ENCODE assay signal across 21 cellular contexts in the genomic region with DNA sequence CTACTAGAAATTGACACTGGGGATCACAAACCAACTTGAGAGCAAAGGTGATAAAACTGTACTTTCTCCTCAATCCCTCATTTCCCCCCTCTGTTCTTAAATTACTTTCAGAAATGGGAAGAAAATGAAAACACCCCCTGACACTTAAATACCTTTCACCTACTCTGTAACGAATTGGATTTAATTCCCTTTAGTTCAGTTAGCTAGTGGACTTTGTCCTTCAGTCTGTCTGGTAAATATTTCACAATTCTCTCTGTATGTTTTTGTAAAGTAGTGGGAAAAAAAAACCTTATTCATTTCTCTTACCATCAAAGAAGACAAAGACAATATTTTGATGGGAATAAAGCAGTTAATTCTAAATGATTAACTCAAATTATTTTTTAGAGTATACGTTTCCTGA.
A peak's percentile ranks its signal among the peaks of the same experiment; 100 is the strongest.
DNase-seq lines count a peak whose midpoint lies in the region; ATAC-seq, FAIRE-seq and TF ChIP-seq lines count a peak whose summit lies in the region.
"Had no signal": no experiment of that assay in that cellular context is flagged by ENCODE, and none has a peak within 500 bp of the region (broad histone marks: within the 10 kb centered on the region; RNA-seq: fewer than 3 reads in every experiment).

No MANE protein-coding gene starts in this region.

- no peak overlapping the region for H3K27ac Mint-ChIP-seq in Caco-2 (ENCODE audit: unreplicated experiment)

- H3K9me3 ChIP-seq in Caco-2 (no peaks in the 10 kb centered on the region), adipocyte (ENCODE audit: control insufficient read depth, low read length) (no peaks in the 10 kb centered on the region), pancreas (no peaks in the 10 kb centered on the region)
- H3K9me3 ChIP-seq: BLaER1 had no signal

- no peaks in the 10 kb centered on the region for H3K9me3 Mint-ChIP-seq in Caco-2 (ENCODE audit: unreplicated experiment)

- no peak overlapping the region for H3K4me3 ChIP-seq in Caco-2 (ENCODE audit: low read depth, low read length)
- peak overlapping the region; percentile 32 for H3K4me3 ChIP-seq in adipocyte (ENCODE audit: low read length)
- no peak overlapping the region for H3K4me3 ChIP-seq in pancreas
- H3K4me3 ChIP-seq: BLaER1 had no signal

- TF ChIP-seq CTCF in Caco-2 (IDR thresholded peaks at IDR 0.05; ENCODE audit: insufficient read depth in 1 of 2, low read depth in 1 of 2, low read length in 1 of 2, severe bottlenecking in 1 of 2, unreplicated experiment in 1 of 2) (no peak), pancreas (IDR thresholded peaks at IDR 0.05) (no peak)

- ATAC-seq in pancreas, result peak; percentile 49 to 88 (median 74)
- ATAC-seq: HCT116 had no signal

- 8 to 9% methylated on average over 2 of the region's 2 CpGs for WGBS in pancreas, 2 donors

- BruUV-seq in Caco-2 (replicated peaks; lab: Mats Ljungman, UMichigan), result no TSS peak

- CTCF ChIA-PET in Caco-2 (lab: Charles Lee), result no interaction called here

- peak overlapping the region; percentile 57 for H3K4me3 Mint-ChIP-seq in Caco-2 (ENCODE audit: unreplicated experiment)
- H3K4me3 Mint-ChIP-seq: CD4-positive, alpha-beta memory T cell had no signal

- intact Hi-C loops in Caco-2 (cut with micrococcal nuclease; ENCODE audit: unreplicated experiment), result no loop called here
- intact Hi-C loops in pancreas (cut with DNase I), result no loop called here

- H3K27me3 Mint-ChIP-seq in Caco-2 (ENCODE audit: insufficient read depth, unreplicated experiment), result no peaks in the 10 kb centered on the region
- H3K27me3 Mint-ChIP-seq: CD4-positive, alpha-beta memory T cell had no signal

- POLR2A ChIA-PET in Caco-2 (lab: Charles Lee), result no interaction called here

- H3K9ac ChIP-seq in adipocyte (ENCODE audit: low read length), result peak overlapping the region; percentile 23
- H3K9ac ChIP-seq: BLaER1, KMS-11 had no signal

- no peaks in the 10 kb centered on the region for H3K36me3 ChIP-seq in Caco-2 (ENCODE audit: control insufficient read depth, insufficient read depth, low read length)
- H3K36me3 ChIP-seq in adipocyte (ENCODE audit: control insufficient read depth, insufficient read depth, low read length, severe bottlenecking), result no peaks in the 10 kb centered on the region
- H3K36me3 ChIP-seq in pancreas, result no peaks in the 10 kb centered on the region
- H3K36me3 ChIP-seq: BLaER1 had no signal

- no peak overlapping the region for H3K27ac ChIP-seq in pancreas
- H3K27ac ChIP-seq: BLaER1, KMS-11 had no signal

- no peak for FAIRE-seq in pancreas (lab: Jason Lieb, UNC)
- FAIRE-seq: GM12892, GM18507 had no signal

- H3K4me1 ChIP-seq in Caco-2 (peaks cover 6% of the 10 kb centered on the region; the same call in 1 of the 2 replicates), adipocyte (ENCODE audit: control insufficient read depth, insufficient read depth, low read length) (peaks cover 41% of the 10 kb centered on the region), pancreas (peaks cover 0 to 13% (median 11%) of the 10 kb centered on the region in 3 donors)
- H3K4me1 ChIP-seq: BLaER1 had no signal

- no peaks in the 10 kb centered on the region for H3K36me3 Mint-ChIP-seq in Caco-2 (ENCODE audit: insufficient read depth, unreplicated experiment)
- H3K36me3 Mint-ChIP-seq: CD4-positive, alpha-beta memory T cell had no signal

- no peak for DNase-seq in Caco-2
- DNase-seq in adipocyte (ENCODE audit: low read depth), result no peak
- peak; percentile 19 for DNase-seq in left kidney (ENCODE audit: low read depth, low spot score)
- no peak for DNase-seq in pancreas
- no peak for DNase-seq in COLO668 (lab: John Stamatoyannopoulos, UW; ENCODE audit: unreplicated experiment)
- DNase-seq in hippocampal formation (lab: John Stamatoyannopoulos, UW), result no peak
- no peak for DNase-seq in retina
- DNase-seq: CD4-positive, alpha-beta memory T cell; GOT3; NCI-H1436; NCI-H1930; NCI-H226; NCI-H524; NCI-H82; OCI-M1; SHP77 had no signal

- H3K27me3 ChIP-seq in Caco-2 (replicated peaks; ENCODE audit: control insufficient read depth, insufficient read depth, low read length) (no peaks in the 10 kb centered on the region), adipocyte (replicated peaks; ENCODE audit: control insufficient read depth, insufficient read depth, low read length) (no peaks in the 10 kb centered on the region), pancreas (no peaks in the 10 kb centered on the region)
- H3K27me3 ChIP-seq: BLaER1 had no signal

- peaks cover 13% of the 10 kb centered on the region for H3K4me1 Mint-ChIP-seq in Caco-2 (ENCODE audit: low read depth, unreplicated experiment)
- H3K4me1 Mint-ChIP-seq: CD4-positive, alpha-beta memory T cell had no signal
